5 cellular contexts compared by ENCODE assay signal in the genomic region with DNA sequence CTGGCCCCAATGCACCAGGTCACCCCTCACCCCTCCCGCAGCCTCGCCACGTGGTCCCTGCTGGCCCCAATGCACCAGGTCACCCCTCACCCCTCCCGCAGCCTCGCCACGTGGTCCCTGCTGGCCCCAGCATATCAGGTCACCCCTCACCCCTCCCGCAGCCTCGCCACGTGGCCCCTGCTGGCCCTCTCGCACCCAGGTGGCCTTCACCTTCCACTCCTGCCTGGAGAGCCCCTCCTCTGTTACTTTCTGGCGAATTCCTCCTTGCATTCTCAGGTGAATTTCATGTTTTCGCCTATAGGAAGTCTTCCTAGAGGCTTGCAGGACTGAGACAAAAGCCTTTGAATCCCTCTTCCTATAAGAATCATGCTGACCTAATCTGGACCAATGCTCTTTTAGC.
DNase-seq lines count a peak whose midpoint lies in the region; ATAC-seq, FAIRE-seq and TF ChIP-seq lines count a peak whose summit lies in the region.
"Not testable (repeated sequence)": the region's sequence is repeated elsewhere in the genome, so short reads cannot be mapped to it uniquely, and the experiment has no call there.

No MANE protein-coding gene starts in this region.

- not testable (repeated sequence) for H3K23me2 ChIP-seq in H9 (ENCODE audit: insufficient read length, low read depth, low read length, poor library complexity, severe bottlenecking)

- not testable (repeated sequence) for H2BK120ac ChIP-seq in H9 (ENCODE audit: low read depth, low read length, poor library complexity, severe bottlenecking); mesenchymal stem cell (ENCODE audit: low read depth, low read length)

- not testable (repeated sequence) for DNase-seq in H9; K562 (ENCODE audit: extremely low read depth in 1 of 4, low spot score in 3 of 4); mesenchymal stem cell
- DNase-seq in endodermal cell (peak; percentile 15), vagina (ENCODE audit: extremely low spot score in 2 of 2) (peak; percentile 25 to 67)

- not testable (repeated sequence) for H3K56ac ChIP-seq in H9 (ENCODE audit: insufficient read length, low read depth, low read length)

- not testable (repeated sequence) for TF ChIP-seq RAD21 in K562 (CRISPR knock-in tag; conservative IDR thresholded peaks at IDR 0.05 in 1 of 2, IDR thresholded peaks at IDR 0.05 in 1 of 2)

- CTCF ChIA-PET in K562 (lab: Yijun Ruan, JAX; ENCODE audit: low intra/inter-chr PET ratio), result not testable (repeated sequence)

- H3K9ac ChIP-seq in H9 (ENCODE audit: extremely low read depth, insufficient read length, low read length); K562 (ENCODE audit: insufficient read depth in 1 of 2, low read depth in 2 of 2, low read length in 2 of 2); endodermal cell (ENCODE audit: extremely low read depth, low read length, poor library complexity, severe bottlenecking); mesenchymal stem cell (ENCODE audit: low read length): not testable (repeated sequence)

- TF ChIP-seq POLR2A in K562 (conservative IDR thresholded peaks at IDR 0.05); vagina (IDR thresholded peaks at IDR 0.05): not testable (repeated sequence)

- H4K8ac ChIP-seq in H9 (replicated peaks; ENCODE audit: insufficient read length, low read depth, low read length); mesenchymal stem cell (ENCODE audit: low read length): not testable (repeated sequence)

- not testable (repeated sequence) for H3K4ac ChIP-seq in H9 (ENCODE audit: low read depth, low read length); mesenchymal stem cell (ENCODE audit: low read depth in 1 of 2, low read length in 2 of 2)

- FAIRE-seq in K562 (lab: Jason Lieb, UNC), result not testable (repeated sequence)

- H3K23ac ChIP-seq in H9 (ENCODE audit: insufficient read length, low read depth, low read length); mesenchymal stem cell (ENCODE audit: low read length in 2 of 2): not testable (repeated sequence)

- not testable (repeated sequence) for H3K4me3 Mint-ChIP-seq in H9, endodermal cell

- in situ Hi-C loops in K562 (cut with MboI), result not testable (repeated sequence)

- H3K27me3 Mint-ChIP-seq in H9 (ENCODE audit: low read depth); endodermal cell (ENCODE audit: insufficient read depth): not testable (repeated sequence)

- not testable (repeated sequence) for H3K79me1 ChIP-seq in H9 (ENCODE audit: insufficient read depth, low read depth, low read length, poor library complexity, severe bottlenecking); mesenchymal stem cell (replicated peaks; ENCODE audit: low read length, poor library complexity, severe bottlenecking)

- not testable (repeated sequence) for H3K9me1 ChIP-seq in K562 (ENCODE audit: control insufficient read depth, insufficient read depth, low read length)

- H3K9me3 Mint-ChIP-seq in H9, endodermal cell: not testable (repeated sequence)

- H3K36me3 ChIP-seq in K562 (ENCODE audit: control insufficient read depth, insufficient read depth, low read length); endodermal cell (ENCODE audit: control insufficient read depth, insufficient read depth, low read length); mesenchymal stem cell (ENCODE audit: control insufficient read depth in 1 of 2, insufficient read depth in 2 of 2, low read depth in 1 of 2, low read length in 2 of 2); vagina: not testable (repeated sequence)

- H2BK12ac ChIP-seq in H9 (ENCODE audit: insufficient read length, low read depth, low read length); mesenchymal stem cell (ENCODE audit: low read length in 2 of 2): not testable (repeated sequence)

- not testable (repeated sequence) for H3K4me1 ChIP-seq in H9 (ENCODE audit: insufficient read depth, low read length); K562 (replicated peaks in 1 of 2; ENCODE audit: control insufficient read depth in 2 of 2, insufficient read depth in 2 of 2, low read length in 2 of 2); vagina
- H3K4me1 ChIP-seq in endodermal cell (ENCODE audit: control insufficient read depth, insufficient read depth, low read length), result peaks cover 13% of the 10 kb centered on the region
- H3K4me1 ChIP-seq in mesenchymal stem cell (ENCODE audit: control insufficient read depth, insufficient read depth, low read depth, low read length), result peaks cover 17% of the 10 kb centered on the region

- H4K91ac ChIP-seq in H9 (ENCODE audit: insufficient read length, low read depth, low read length); mesenchymal stem cell (ENCODE audit: low read length): not testable (repeated sequence)

- not testable (repeated sequence) for H2BK15ac ChIP-seq in H9 (ENCODE audit: low read depth, low read length); mesenchymal stem cell (ENCODE audit: low read depth, poor library complexity, severe bottlenecking)

- not testable (repeated sequence) for H3K27me3 ChIP-seq in H9 (ENCODE audit: insufficient read depth, low read length); K562 (ENCODE audit: control insufficient read depth in 2 of 2, insufficient read depth in 2 of 2, low read length in 2 of 2); endodermal cell (ENCODE audit: control insufficient read depth, insufficient read depth, low read length, poor library complexity, severe bottlenecking); mesenchymal stem cell (ENCODE audit: control insufficient read depth in 1 of 2, insufficient read depth in 1 of 2, low read length in 2 of 2); vagina

- H3K27ac ChIP-seq in H9 (ENCODE audit: insufficient read length, low read depth, low read length); K562 (ENCODE audit: extremely low read depth, low read depth, low read length); endodermal cell (ENCODE audit: low read depth, low read length); vagina: not testable (repeated sequence)
- H3K27ac ChIP-seq in mesenchymal stem cell (ENCODE audit: low read length, poor library complexity, severe bottlenecking), result peak overlapping the region; percentile 88

- H3K36me3 Mint-ChIP-seq in H9 (ENCODE audit: insufficient read depth in 1 of 3, low read depth in 3 of 3); endodermal cell (ENCODE audit: low read depth): not testable (repeated sequence)

- H3T11ph ChIP-seq in H9 (ENCODE audit: low read length), result not testable (repeated sequence)

- BruUV-seq in K562 (replicated peaks; lab: Mats Ljungman, UMichigan), result not testable (repeated sequence)

- H3K4me1 Mint-ChIP-seq in H9, result not testable (repeated sequence)
- H3K4me1 Mint-ChIP-seq in endodermal cell, result peaks cover 16% of the 10 kb centered on the region

- H3K79me2 ChIP-seq in H9 (ENCODE audit: insufficient read depth, low read length); K562 (ENCODE audit: control insufficient read depth, insufficient read depth, low read length): not testable (repeated sequence)

- TF ChIP-seq EP300 in K562 (IDR thresholded peaks at IDR 0.05; ENCODE audit: low read length), result not testable (repeated sequence)

- H3K4me2 ChIP-seq in H9 (ENCODE audit: insufficient read depth, insufficient read length, low read length); K562 (ENCODE audit: insufficient read depth, low read length); mesenchymal stem cell (ENCODE audit: low read length, poor library complexity, severe bottlenecking): not testable (repeated sequence)

- POLR2A ChIA-PET in K562 (lab: Yijun Ruan, JAX), result not testable (repeated sequence)

- 0 out of 7 replicates have a peak overlapping the region, but pooled peaks of 1 of the 3 experiments have one; percentile 11 for H3K27ac Mint-ChIP-seq in H9
- H3K27ac Mint-ChIP-seq in endodermal cell, result not testable (repeated sequence)

- not testable (repeated sequence) for H3K4me3 ChIP-seq in K562; endodermal cell (ENCODE audit: low read length); mesenchymal stem cell (ENCODE audit: insufficient read depth in 1 of 2, low read depth in 1 of 2, low read length in 2 of 2); vagina

- WGBS in H9 (ENCODE audit: extremely low coverage, insufficient read length, low lambda C conversion rate), result no CpG with 5 or more reads among the region's 12 CpGs
- 5% methylated on average over 2 of the region's 12 CpGs for WGBS in K562 (ENCODE audit: insufficient coverage, low coverage, missing lambda C conversion rate)
- 92% methylated on average over 6 to 9 of the region's 12 CpGs for WGBS in endodermal cell (ENCODE audit: insufficient coverage in 1 of 2, insufficient read length in 1 of 2), 2 experiments
- WGBS in mesenchymal stem cell, result 75% methylated on average over 9 of the region's 12 CpGs

- not testable (repeated sequence) for H4K5ac ChIP-seq in H9 (ENCODE audit: insufficient read length, low read depth, low read length)

- TF ChIP-seq CTCF in H9 (conservative IDR thresholded peaks at IDR 0.05); K562 (IDR thresholded peaks at IDR 0.05 in 2 of 3, conservative IDR thresholded peaks at IDR 0.05 in 1 of 3; ENCODE audit: insufficient read depth in 2 of 3, low read depth in 1 of 3, low read length in 3 of 3); endodermal cell (conservative IDR thresholded peaks at IDR 0.05); vagina (IDR thresholded peaks at IDR 0.05): not testable (repeated sequence)

- H2AFZ ChIP-seq in H9 (ENCODE audit: low read length); mesenchymal stem cell (ENCODE audit: low read depth, low read length): not testable (repeated sequence)
- H2AFZ ChIP-seq in K562 (ENCODE audit: low read depth, low read length), result peak overlapping the region; percentile 65; the same call in 1 of the 2 replicates

- not testable (repeated sequence) for H2BK5ac ChIP-seq in H9 (ENCODE audit: insufficient read length, low read length)
- peak overlapping the region; percentile 4 for H2BK5ac ChIP-seq in mesenchymal stem cell (ENCODE audit: low read depth, low read length, poor library complexity, severe bottlenecking)

- not testable (repeated sequence) for H3K9me3 ChIP-seq in H9 (ENCODE audit: control insufficient read depth, low read depth, low read length); K562 (replicated peaks; ENCODE audit: control insufficient read depth, insufficient read depth, low read depth, low read length); endodermal cell (ENCODE audit: control insufficient read depth, low read length); mesenchymal stem cell (ENCODE audit: control insufficient read depth, low read length); vagina

- peak overlapping the region; percentile 6 for H3K18ac ChIP-seq in H9 (ENCODE audit: insufficient read length, low read depth, low read length)
- H3K18ac ChIP-seq in mesenchymal stem cell (ENCODE audit: low read depth in 1 of 2, low read length in 2 of 2), result not testable (repeated sequence)

- not testable (repeated sequence) for ATAC-seq in K562

- not testable (repeated sequence) for H4K20me1 ChIP-seq in H9 (ENCODE audit: control insufficient read depth, insufficient read depth, insufficient read length); K562 (replicated peaks; ENCODE audit: control insufficient read depth, insufficient read depth, low read length)

- intact Hi-C loops in K562 (cut with micrococcal nuclease), result loop anchor here (10.0 kb wide), 1 partner anchor 215 kb away; no protein-coding TSS in a partner anchor
- intact Hi-C loops in vagina (cut with DNase I), result not testable (repeated sequence)

- H2AK5ac ChIP-seq in H9 (ENCODE audit: insufficient read length, low read length), result not testable (repeated sequence)
- H2AK5ac ChIP-seq in mesenchymal stem cell (ENCODE audit: low read length, severe bottlenecking), result peak overlapping the region; percentile 3

- not testable (repeated sequence) for H3K14ac ChIP-seq in H9 (ENCODE audit: insufficient read depth, low read length); mesenchymal stem cell (ENCODE audit: low read length in 2 of 2)

- not testable (repeated sequence) for H2BK20ac ChIP-seq in H9 (ENCODE audit: low read depth, low read length, poor library complexity, severe bottlenecking)
